ENCODE assay signal across 8 cellular contexts in genomic region chr3:139389552-139390368, GRCh38. TPM values are rescaled to one million over a fixed set of nuclear protein-coding genes. Genes with fewer than 3 reads are reported as not detected.
DNase-seq lines count a peak whose midpoint lies in the region; ATAC-seq and TF ChIP-seq lines count a peak whose summit lies in the region.

Gene COPB2, minus strand, starts transcription at chr3:139389647. Its CDS starts 97 bp downstream, at chr3:139389550.

- peak within 1 kb of the TSS; percentile 69 for H3K27ac ChIP-seq in foreskin keratinocyte
- peak within 1 kb of the TSS; percentile 61 for H3K27ac ChIP-seq in neural progenitor cell

- H3K27me3 ChIP-seq in foreskin keratinocyte, result no peaks in the 10 kb centered on the region
- no peaks in the 10 kb centered on the region for H3K27me3 ChIP-seq in neural progenitor cell

- in situ Hi-C loops in SK-MEL-5 (cut with HindIII; ENCODE audit: low pct_unique_long_range_greater_than_20kb, low sequenced_read_pairs), result no loop called here

- peak within 1 kb of the TSS; percentile 90 for H3K4me3 Mint-ChIP-seq in neural progenitor cell

- H3K9ac ChIP-seq in neural progenitor cell, result peak within 1 kb of the TSS; percentile 97

- no peaks in the 10 kb centered on the region for H3K9me3 ChIP-seq in neural progenitor cell (ENCODE audit: low read depth)

- H3K27me3 Mint-ChIP-seq in neural progenitor cell (ENCODE audit: insufficient read depth, low read depth), result peaks cover 4% of the 10 kb centered on the region

- H3K4me1 ChIP-seq in foreskin keratinocyte (peaks cover 5% of the 10 kb centered on the region), neural progenitor cell (no peaks in the 10 kb centered on the region)

- peak within 1 kb of the TSS; percentile 83 for H3K4me2 ChIP-seq in neural progenitor cell

- peak; percentile 94 for ATAC-seq in foreskin keratinocyte

- peaks cover 14% of the 10 kb centered on the region for H3F3A ChIP-seq in neural progenitor cell (ENCODE audit: low read depth)

- H3K27ac Mint-ChIP-seq in neural progenitor cell, result peak within 1 kb of the TSS; percentile 93

- no peaks in the 10 kb centered on the region for H3K36me3 Mint-ChIP-seq in neural progenitor cell

- CTCF ChIA-PET in HEK293T (lab: Yijun Ruan, JAX), result no interaction called here

- POLR2A ChIA-PET in HEK293T (lab: Yijun Ruan, JAX), result interaction anchor here (0.7 to 1.5 kb wide), 8 partner anchors 9 to 454 kb away, joined by 3 to 6 read pairs (median 3); no protein-coding TSS in a partner anchor

- H4K20me1 ChIP-seq in neural progenitor cell (ENCODE audit: low read depth), result peaks cover 22% of the 10 kb centered on the region

- peak within 1 kb of the TSS; percentile 94 for H3K4me3 ChIP-seq in neural progenitor cell

- H3K36me3 ChIP-seq in neural progenitor cell, result no peaks in the 10 kb centered on the region

- peaks cover 38% of the 10 kb centered on the region for H3K4me1 Mint-ChIP-seq in neural progenitor cell

- H3K9me3 Mint-ChIP-seq in neural progenitor cell, result no peaks in the 10 kb centered on the region

- TF ChIP-seq CTCF in foreskin keratinocyte (conservative IDR thresholded peaks at IDR 0.05) (no peak), neural progenitor cell (IDR thresholded peaks at IDR 0.05) (no peak)

- DNase-seq in GF-D8 (lab: John Stamatoyannopoulos, UW), result peak; percentile 96
- DNase-seq in HEK293T (ENCODE audit: extremely low spot score), result peak; percentile 98
- DNase-seq in MV-4-11 (lab: John Stamatoyannopoulos, UW), result peak; percentile 97
- peak; percentile 100 for DNase-seq in SK-MEL-5 (ENCODE audit: low read depth, low spot score)
- DNase-seq in activated naive CD4-positive, alpha-beta T cell treated with Interleukin-2 at 50 U/mL for 16 hours, result peak; percentile 97
- DNase-seq in foreskin keratinocyte, result peak; percentile 89 to 96
- DNase-seq in neural progenitor cell (ENCODE audit: low spot score), result peak; percentile 99
- peak; percentile 98 for DNase-seq in stromal cell of bone marrow (ENCODE audit: low read depth)

- peaks cover 59% of the 10 kb centered on the region for H3K79me2 ChIP-seq in neural progenitor cell (ENCODE audit: low read depth)

- H2AFZ ChIP-seq in neural progenitor cell (replicated peaks), result peak within 1 kb of the TSS; percentile 86

TF ChIP-seq in HEK293T, 16 proteins besides CTCF, POLR2A, EP300 and RAD21:
- no peak for TF ChIP-seq NFRKB (IDR thresholded peaks at IDR 0.05)
- peak; percentile 75 for TF ChIP-seq ELF4 (IDR thresholded peaks at IDR 0.05)
- TF ChIP-seq, protein P1, sequence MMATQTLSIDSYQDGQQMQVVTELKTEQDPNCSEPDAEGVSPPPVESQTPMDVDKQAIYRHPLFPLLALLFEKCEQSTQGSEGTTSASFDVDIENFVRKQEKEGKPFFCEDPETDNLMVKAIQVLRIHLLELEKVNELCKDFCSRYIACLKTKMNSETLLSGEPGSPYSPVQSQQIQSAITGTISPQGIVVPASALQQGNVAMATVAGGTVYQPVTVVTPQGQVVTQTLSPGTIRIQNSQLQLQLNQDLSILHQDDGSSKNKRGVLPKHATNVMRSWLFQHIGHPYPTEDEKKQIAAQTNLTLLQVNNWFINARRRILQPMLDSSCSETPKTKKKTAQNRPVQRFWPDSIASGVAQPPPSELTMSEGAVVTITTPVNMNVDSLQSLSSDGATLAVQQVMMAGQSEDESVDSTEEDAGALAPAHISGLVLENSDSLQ (IDR thresholded peaks at IDR 0.05), result peak; percentile 92
- no peak for TF ChIP-seq FOXK2 (IDR thresholded peaks at IDR 0.05)
- peak; percentile 71 for TF ChIP-seq L3MBTL2 (conservative IDR thresholded peaks at IDR 0.05)

RNA-seq across cellular contexts. Expression of gene COPB2, which starts in this region (rescaled TPM):
- total RNA-seq in SK-MEL-5 (2014; rRNA removed; shearing (Covaris generic)), result 184 and 197 TPM in 2 replicates
- 156 and 192 TPM in 2 replicates for polyA plus RNA-seq in SK-MEL-5 (2015; cell fraction: cytosol; rRNA removed)
- 194 and 233 TPM in 2 replicates for polyA plus RNA-seq in SK-MEL-5 (2015; cell fraction: nucleus; rRNA removed)
- total RNA-seq in foreskin keratinocyte, result 139 and 148 TPM in 2 replicates
- polyA plus RNA-seq in foreskin keratinocyte, result 62.7 and 63.9 TPM in 2 replicates
- total RNA-seq in neural progenitor cell (ENCODE audit: low replicate concordance), result 72.6 and 86.1 TPM in 2 replicates

Comparison
In these comparisons a context has a peak if more than half of its experiments do, and no peak if none do; other contexts are left out.
1. Peak in every context shown above with its lines: DNase-seq, ATAC-seq, H3K4me3 ChIP-seq and H3K27ac ChIP-seq.